20 cellular contexts compared by ENCODE assay signal in genomic region chr13:51675385-51675784, GRCh38.
"Had no signal": no experiment of that assay in that cellular context is flagged by ENCODE, and none has a peak within 500 bp of the region (broad histone marks: within the 10 kb centered on the region; RNA-seq: fewer than 3 reads in every experiment).

No MANE protein-coding gene starts in this region.

- H3K4me3 Mint-ChIP-seq: activated B cell treated with CpG ODN at 0.5 μM for 24 hours; activated CD8-positive, alpha-beta T cell treated with anti-CD3 and anti-CD28 coated beads for 36 hours; activated naive CD4-positive, alpha-beta T cell treated with anti-CD3 and anti-CD28 coated beads, Interleukin-2, amount 50 U/mL, for 24 hours; activated T-cell treated with anti-CD3 and anti-CD28 coated beads, Interleukin-2, amount 50 U/mL, for 4 hours; nephron; T-helper 1 cell treated with Interleukin-12 subunit alpha and Interleukin-12 subunit beta and Interleukin-4 antibody, amounts not matched to agents 30 μg/mL and 1 μg/mL, for 36 hours had no signal

- H3K4me1 Mint-ChIP-seq: nephron had no signal

- H3K36me3 ChIP-seq: adrenal gland, colonic mucosa, left lung, upper lobe of left lung had no signal

- H3K4me1 ChIP-seq: colonic mucosa had no signal

- H3K27me3 ChIP-seq: adrenal gland, colonic mucosa, left lung, upper lobe of left lung had no signal

- DNase-seq: activated B cell treated with CpG ODN at 0.5 μM for 24 hours; activated CD4-positive, alpha-beta T cell treated with anti-CD3 and anti-CD28 coated beads for 48 hours; activated CD8-positive, alpha-beta T cell treated with anti-CD3 and anti-CD28 coated beads for 36 hours; activated effector memory CD4-positive, alpha-beta T cell treated with Interleukin-2 at 50 U/mL for 16 hours; activated T-cell treated with anti-CD3 and anti-CD28 coated beads, Interleukin-2, amount 50 U/mL, for 4 hours; adrenal gland; caudate nucleus; colonic mucosa; kidney; left lung; nucleus accumbens; posterior cingulate gyrus; stimulated activated CD4-positive, alpha-beta T cell treated with anti-CD3 and anti-CD28 coated beads, Interleukin-4, amount 100 ng/mL, for 4 hours; stimulated activated CD8-positive, alpha-beta memory T cell treated with anti-CD3 and anti-CD28 coated beads, Interleukin-4, amount 100 ng/mL, for 48 hours; stimulated activated naive CD4-positive, alpha-beta T cell treated with Interleukin-2 at 50 U/mL for 16 hours; substantia nigra; upper lobe of left lung had no signal

- H3K27ac ChIP-seq: adrenal gland, colonic mucosa, left lung had no signal

- H3K27me3 Mint-ChIP-seq: activated B cell treated with CpG ODN at 0.5 μM for 24 hours; activated CD8-positive, alpha-beta T cell treated with anti-CD3 and anti-CD28 coated beads for 36 hours; activated naive CD4-positive, alpha-beta T cell treated with anti-CD3 and anti-CD28 coated beads, Interleukin-2, amount 50 U/mL, for 24 hours had no signal

- H3K27ac Mint-ChIP-seq: activated B cell treated with CpG ODN at 0.5 μM for 24 hours; activated CD8-positive, alpha-beta T cell treated with anti-CD3 and anti-CD28 coated beads for 36 hours; activated naive CD4-positive, alpha-beta T cell treated with anti-CD3 and anti-CD28 coated beads, Interleukin-2, amount 50 U/mL, for 24 hours; nephron; T-helper 1 cell treated with Interleukin-12 subunit alpha and Interleukin-12 subunit beta and Interleukin-4 antibody, amounts not matched to agents 30 μg/mL and 1 μg/mL, for 36 hours had no signal

- H3K4me3 ChIP-seq: adrenal gland, colonic mucosa, left lung, upper lobe of left lung had no signal

- H3K9me3 ChIP-seq: adrenal gland, colonic mucosa, left lung, upper lobe of left lung had no signal

- H3K9me3 Mint-ChIP-seq: activated naive CD4-positive, alpha-beta T cell treated with anti-CD3 and anti-CD28 coated beads, Interleukin-2, amount 50 U/mL, for 24 hours had no signal
